23 cellular contexts compared by ENCODE assay signal in genomic region chr17:57251211-57251787, GRCh38. TPM values are rescaled to one million over a fixed set of nuclear protein-coding genes. Genes with fewer than 3 reads are reported as not detected.
DNase-seq lines count a peak whose midpoint lies in the region; ATAC-seq, FAIRE-seq and TF ChIP-seq lines count a peak whose summit lies in the region.
"Had no signal": no experiment of that assay in that cellular context is flagged by ENCODE, and none has a peak within 500 bp of the region (broad histone marks: within the 10 kb centered on the region; RNA-seq: fewer than 3 reads in every experiment).

No MANE protein-coding gene starts in this region.

- TF ChIP-seq EP300 in A549 (IDR thresholded peaks at IDR 0.05) (no peak), K562 (IDR thresholded peaks at IDR 0.05; ENCODE audit: low read length) (no peak)

- H3K9ac ChIP-seq in HCT116 (ENCODE audit: low read length) (no peak overlapping the region), K562 (ENCODE audit: insufficient read depth in 1 of 2, low read depth in 2 of 2, low read length in 2 of 2) (no peak overlapping the region)
- H3K9ac ChIP-seq: BLaER1 treated with 17β-estradiol and CSF1 and Interleukin-3, amounts not matched to agents 10 nM and 100 nM had no signal

- H2AFZ ChIP-seq in HCT116 (ENCODE audit: low read depth, low read length, poor library complexity, severe bottlenecking) = no peak overlapping the region
- no peak overlapping the region for H2AFZ ChIP-seq in K562 (ENCODE audit: low read depth, low read length)

- no peak overlapping the region for H3K27ac ChIP-seq in A549
- H3K27ac ChIP-seq in HCT116 (ENCODE audit: low read depth, low read length) = no peak overlapping the region
- H3K27ac ChIP-seq in K562 (ENCODE audit: extremely low read depth, low read depth, low read length) = no peak overlapping the region
- H3K27ac ChIP-seq: BLaER1 treated with 17β-estradiol and CSF1 and Interleukin-3, amounts not matched to agents 10 nM and 100 nM; C4-2B had no signal

- H3K4me3 Mint-ChIP-seq in activated T-cell treated with anti-CD3 and anti-CD28 coated beads, Interleukin-2, amount 50 U/mL, for 72 hours = no peak overlapping the region
- H3K4me3 Mint-ChIP-seq in activated T-cell treated with anti-CD3 and anti-CD28 coated beads, Interleukin-2, amount 50 U/mL, for 24 hours = no peak overlapping the region
- H3K4me3 Mint-ChIP-seq: B cell; CD4-positive, alpha-beta T cell; CD8-positive, alpha-beta T cell had no signal

- H3K36me3 ChIP-seq in HCT116 (ENCODE audit: control insufficient read depth in 1 of 2, insufficient read depth in 2 of 2, low read length in 2 of 2) (no peaks in the 10 kb centered on the region), K562 (ENCODE audit: control insufficient read depth, insufficient read depth, low read length) (no peaks in the 10 kb centered on the region)
- H3K36me3 ChIP-seq: BLaER1 treated with 17β-estradiol and CSF1 and Interleukin-3, amounts not matched to agents 10 nM and 100 nM had no signal

- RAD21 ChIA-PET in HCT116 (lab: Charles Lee; ENCODE audit: low non-redundant PET in 1 of 2, low total read pairs in 2 of 2, uncharacterized antibody in 2 of 2, unreplicated experiment in 2 of 2) = no interaction called here

- CTCF ChIA-PET in A549 (lab: Yijun Ruan, JAX) (interaction anchor here (0.8 to 4.8 kb wide), 3 partner anchors 8 to 477 kb away, joined by 3 to 61 read pairs (median 4); no protein-coding TSS in a partner anchor), HCT116 (lab: Charles Lee) (interaction anchor here (4.2 kb wide), 1 partner anchor 8 kb away, joined by 43 read pairs; no protein-coding TSS in a partner anchor), K562 (lab: Yijun Ruan, JAX; ENCODE audit: low intra/inter-chr PET ratio) (no interaction called here)

- TF ChIP-seq POLR2A in A549 (IDR thresholded peaks at IDR 0.05; ENCODE audit: low read length) (no peak), HCT116 (IDR thresholded peaks at IDR 0.05; ENCODE audit: borderline replicate concordance, extremely low read depth, insufficient read depth, insufficient read length) (no peak), K562 (conservative IDR thresholded peaks at IDR 0.05) (no peak)

- H3K27ac Mint-ChIP-seq in activated T-cell treated with anti-CD3 and anti-CD28 coated beads, Interleukin-2, amount 50 U/mL, for 72 hours = peak overlapping the region; percentile 22
- H3K27ac Mint-ChIP-seq in activated T-cell treated with anti-CD3 and anti-CD28 coated beads, Interleukin-2, amount 50 U/mL, for 24 hours = no peak overlapping the region
- H3K27ac Mint-ChIP-seq: B cell; CD4-positive, alpha-beta T cell; CD8-positive, alpha-beta T cell had no signal

- DNase-seq in activated T-cell treated with anti-CD3 and anti-CD28 coated beads, Interleukin-2, amount 50 U/mL, for 72 hours = no peak
- no peak for DNase-seq in activated T-cell treated with anti-CD3 and anti-CD28 coated beads, Interleukin-2, amount 50 U/mL, for 24 hours
- DNase-seq in A549 (ENCODE audit: low read depth in 1 of 2, low spot score in 1 of 2) (no peak), HCT116 (ENCODE audit: low read depth, low spot score) (no peak), K562 (ENCODE audit: extremely low read depth in 1 of 4, low spot score in 3 of 4) (no peak), NCI-H187 treated with DMSO at 0.1 percent for 48 hours (lab: John Stamatoyannopoulos, UW) (no peak)
- no peak for DNase-seq in activated CD8-positive, alpha-beta memory T cell treated with anti-CD3 and anti-CD28 coated beads, Interleukin-2, amount 50 U/mL, for 48 hours
- DNase-seq: 8988T; AML-193; Caco-2; Calu3; CD4-positive, alpha-beta T cell; CD8-positive, alpha-beta T cell; DMS79 treated with DMSO at 0.1 percent for 48 hours; GF-D8 had no signal

- WGBS in A549 (ENCODE audit: missing lambda C conversion rate) = 70% methylated on average over 1 of the region's 1 CpG
- WGBS in K562 (ENCODE audit: insufficient coverage, low coverage, missing lambda C conversion rate) = 46% methylated on average over 1 of the region's 1 CpG

- peaks cover 7% of the 10 kb centered on the region for H3K4me1 Mint-ChIP-seq in activated T-cell treated with anti-CD3 and anti-CD28 coated beads, Interleukin-2, amount 50 U/mL, for 72 hours (ENCODE audit: low read depth)
- H3K4me1 Mint-ChIP-seq in activated T-cell treated with anti-CD3 and anti-CD28 coated beads, Interleukin-2, amount 50 U/mL, for 24 hours (ENCODE audit: low read depth) = peaks cover 15% of the 10 kb centered on the region

- no peaks in the 10 kb centered on the region for H3K27me3 Mint-ChIP-seq in activated T-cell treated with anti-CD3 and anti-CD28 coated beads, Interleukin-2, amount 50 U/mL, for 72 hours (ENCODE audit: low read depth)
- H3K27me3 Mint-ChIP-seq in activated T-cell treated with anti-CD3 and anti-CD28 coated beads, Interleukin-2, amount 50 U/mL, for 24 hours = no peaks in the 10 kb centered on the region
- H3K27me3 Mint-ChIP-seq: B cell; CD4-positive, alpha-beta T cell had no signal

- no peaks in the 10 kb centered on the region for H3K9me1 ChIP-seq in K562 (ENCODE audit: control insufficient read depth, insufficient read depth, low read length)

- TF ChIP-seq RAD21 in A549 (conservative IDR thresholded peaks at IDR 0.05 in 1 of 2, IDR thresholded peaks at IDR 0.05 in 1 of 2) = no peak
- TF ChIP-seq RAD21 in HCT116 (IDR thresholded peaks at IDR 0.05; ENCODE audit: low read depth) = no peak
- no peak for TF ChIP-seq RAD21 in K562 (CRISPR knock-in tag; conservative IDR thresholded peaks at IDR 0.05 in 1 of 2, IDR thresholded peaks at IDR 0.05 in 1 of 2)

- no peak overlapping the region for H3K4me2 ChIP-seq in A549
- no peak overlapping the region for H3K4me2 ChIP-seq in HCT116 (ENCODE audit: low read length)
- no peak overlapping the region for H3K4me2 ChIP-seq in K562 (ENCODE audit: insufficient read depth, low read length)
- H3K4me2 ChIP-seq: BLaER1 treated with 17β-estradiol and CSF1 and Interleukin-3, amounts not matched to agents 10 nM and 100 nM had no signal

- POLR2A ChIA-PET in A549 (lab: Yijun Ruan, JAX) = no interaction called here
- POLR2A ChIA-PET in HCT116 (lab: Charles Lee) = no interaction called here
- POLR2A ChIA-PET in K562 (lab: Yijun Ruan, JAX) = interaction anchor here (1.0 kb wide), 1 partner anchor 9 kb away, joined by 3 read pairs; no protein-coding TSS in a partner anchor

- H3K9me3 ChIP-seq in A549 (peaks cover 20% of the 10 kb centered on the region; the same call in 2 of the 3 replicates), HCT116 (ENCODE audit: control insufficient read depth in 1 of 2, insufficient read depth in 1 of 2, low read depth in 1 of 2, low read length in 2 of 2) (peaks cover 3 to 7% of the 10 kb centered on the region in 2 experiments; a peak in 2 of 4 replicates), K562 (replicated peaks; ENCODE audit: control insufficient read depth, insufficient read depth, low read depth, low read length) (no peaks in the 10 kb centered on the region; the same call in 1 of the 2 replicates)

- FAIRE-seq in A549 (lab: Jason Lieb, UNC) = peak; percentile 43
- no peak for FAIRE-seq in K562 (lab: Jason Lieb, UNC)
- FAIRE-seq: A204.1, D721Med, G401.6, GM12891, GM19239 had no signal

- TF ChIP-seq CTCF in A549 (IDR thresholded peaks at IDR 0.05) = no peak
- no peak for TF ChIP-seq CTCF in HCT116 (IDR thresholded peaks at IDR 0.05 in 2 of 3, conservative IDR thresholded peaks at IDR 0.05 in 1 of 3; ENCODE audit: borderline replicate concordance in 1 of 3, insufficient read depth in 1 of 3, low read depth in 2 of 3, low read length in 2 of 3)
- TF ChIP-seq CTCF in K562 (IDR thresholded peaks at IDR 0.05 in 2 of 3, conservative IDR thresholded peaks at IDR 0.05 in 1 of 3; ENCODE audit: insufficient read depth in 2 of 3, low read depth in 1 of 3, low read length in 3 of 3) = no peak

- H3K79me2 ChIP-seq in HCT116 (ENCODE audit: insufficient read depth, low read length) (no peaks in the 10 kb centered on the region), K562 (ENCODE audit: control insufficient read depth, insufficient read depth, low read length) (no peaks in the 10 kb centered on the region)

- in situ Hi-C loops in K562 (cut with MboI) = no loop called here

- no peaks in the 10 kb centered on the region for H4K20me1 ChIP-seq in HCT116 (ENCODE audit: insufficient read depth)
- H4K20me1 ChIP-seq in K562 (replicated peaks; ENCODE audit: control insufficient read depth, insufficient read depth, low read length) = no peaks in the 10 kb centered on the region
- H4K20me1 ChIP-seq: BLaER1 treated with 17β-estradiol and CSF1 and Interleukin-3, amounts not matched to agents 10 nM and 100 nM had no signal

- intact Hi-C loops in HCT116 (cut with micrococcal nuclease) (loop anchor here (5.0 kb wide), 1 partner anchor 171 kb away; no protein-coding TSS in a partner anchor), K562 (cut with micrococcal nuclease) (no loop called here)

- H3K9me2 ChIP-seq in HCT116 (ENCODE audit: insufficient read depth) = no peaks in the 10 kb centered on the region

- no peak for ATAC-seq in activated T-cell treated with anti-CD3 and anti-CD28 coated beads, Interleukin-2, amount 50 U/mL, for 72 hours (replicated peaks in 1 of 2)
- ATAC-seq in A549 = no peak
- ATAC-seq in HCT116 = no peak
- no peak for ATAC-seq in K562
- ATAC-seq: CD8-positive, alpha-beta T cell had no signal

- H3K9me3 Mint-ChIP-seq in activated T-cell treated with anti-CD3 and anti-CD28 coated beads, Interleukin-2, amount 50 U/mL, for 72 hours = peaks cover 4% of the 10 kb centered on the region in 2 donors
- H3K9me3 Mint-ChIP-seq in activated T-cell treated with anti-CD3 and anti-CD28 coated beads, Interleukin-2, amount 50 U/mL, for 24 hours = peaks cover 8% of the 10 kb centered on the region

- peaks cover 5 to 10% of the 10 kb centered on the region in 2 donors for H3K36me3 Mint-ChIP-seq in activated T-cell treated with anti-CD3 and anti-CD28 coated beads, Interleukin-2, amount 50 U/mL, for 72 hours (ENCODE audit: insufficient read depth in 2 of 2)
- H3K36me3 Mint-ChIP-seq in activated T-cell treated with anti-CD3 and anti-CD28 coated beads, Interleukin-2, amount 50 U/mL, for 24 hours (ENCODE audit: low read depth) = peaks cover 2% of the 10 kb centered on the region

- BruUV-seq in HCT116 (replicated peaks; lab: Mats Ljungman, UMichigan) = no TSS peak
- BruUV-seq in K562 (replicated peaks; lab: Mats Ljungman, UMichigan) = no TSS peak

- H3K4me3 ChIP-seq in A549 (no peak overlapping the region), HCT116 (replicated peaks in 1 of 2; ENCODE audit: low read depth in 1 of 2, low read length in 2 of 2) (no peak overlapping the region), K562 (no peak overlapping the region)
- H3K4me3 ChIP-seq: BLaER1 treated with 17β-estradiol and CSF1 and Interleukin-3, amounts not matched to agents 10 nM and 100 nM had no signal

- peaks cover 5% of the 10 kb centered on the region; the same call in 2 of the 3 replicates for H3K4me1 ChIP-seq in A549
- H3K4me1 ChIP-seq in HCT116 (ENCODE audit: control insufficient read depth in 1 of 2, insufficient read depth in 2 of 2, low read length in 2 of 2) = peaks cover 0 to 10% of the 10 kb centered on the region in 2 experiments; a peak in 2 of 4 replicates
- H3K4me1 ChIP-seq in K562 (replicated peaks in 1 of 2; ENCODE audit: control insufficient read depth in 2 of 2, insufficient read depth in 2 of 2, low read length in 2 of 2) = peaks cover 4% of the 10 kb centered on the region in 2 experiments; a peak in 3 of 5 replicates

- H3K27me3 ChIP-seq in HCT116 (ENCODE audit: insufficient read depth, low read length) = no peaks in the 10 kb centered on the region
- no peaks in the 10 kb centered on the region for H3K27me3 ChIP-seq in K562 (ENCODE audit: control insufficient read depth in 2 of 2, insufficient read depth in 2 of 2, low read length in 2 of 2)
- H3K27me3 ChIP-seq: BLaER1 treated with 17β-estradiol and CSF1 and Interleukin-3, amounts not matched to agents 10 nM and 100 nM had no signal

RNA-seq across cellular contexts. Expression of gene MSI2, which starts 5.0 kb away (rescaled TPM):
- total RNA-seq in activated T-cell treated with anti-CD3 and anti-CD28 coated beads, Interleukin-2, amount 50 U/mL, for 72 hours = 100 to 1,000 TPM; 112 to 119 TPM
- 44.4 and 47.5 TPM in 2 replicates for polyA plus RNA-seq in A549 (2011; rRNA removed)
- polyA plus RNA-seq in A549 (2012; cell fraction: cytosol; rRNA removed) = 28.1 and 30.1 TPM in 2 replicates
- 24.4 and 31.1 TPM in 2 replicates for polyA plus RNA-seq in A549 (2012; cell fraction: nucleus; rRNA removed)
- polyA plus RNA-seq in A549 (2017; fragmentation: RNase III; extraction: RNeasy Plus Mini Kit Qiagen cat#74134 plus additional on column Dnase treatment) = 40.9 to 45.4 TPM (median 43.6 TPM) in 3 replicates
- polyA minus RNA-seq in A549 (2011; rRNA and poly(A)+ RNA removed) = 66.7 and 75.6 TPM in 2 replicates
- 137 TPM for total RNA-seq in HCT116 (2021; ENCODE audit: unreplicated experiment)
- polyA plus RNA-seq in HCT116 (2012) = 36.6 and 46.1 TPM in 2 replicates
- 290 and 357 TPM in 2 replicates for total RNA-seq in K562 (2011; cell fraction: chromatin; rRNA removed; ENCODE audit: low replicate concordance)
- 109 and 121 TPM in 2 replicates for total RNA-seq in K562 (2011; cell fraction: nucleolus; rRNA removed)
- total RNA-seq in K562 (2011; cell fraction: nucleoplasm; rRNA removed) = 200 and 269 TPM in 2 replicates
- 29.7 and 51.4 TPM in 2 replicates for total RNA-seq in K562 (2014; rRNA removed)
- 42.4 and 50.3 TPM in 2 replicates for total RNA-seq in K562 (2014; rRNA removed; fragmentation: Illumina TruSeq; extraction: Trizol)
- 45.2 and 50.9 TPM in 2 replicates for total RNA-seq in K562 (2015; rRNA removed; fragmentation: Illumina TruSeq; extraction: Trizol)
- 60.4 and 61.8 TPM in 2 replicates for total RNA-seq in K562 (2021)
- polyA plus RNA-seq in K562 (2011; rRNA removed) = 36.8 and 48.9 TPM in 2 replicates
- polyA plus RNA-seq in K562 (2011; cell fraction: cytosol; rRNA removed) = 25.6 and 43.5 TPM in 2 replicates
- 61.4 and 77.7 TPM in 2 replicates for polyA plus RNA-seq in K562 (2011; cell fraction: nucleus; rRNA removed)
- 37.7 and 43.6 TPM in 2 replicates for polyA plus RNA-seq in K562 (2012)
- polyA plus RNA-seq in K562 (2014; fragmentation: Illumina TruSeq; extraction: Trizol) = 56.3 and 66.6 TPM in 2 replicates
- 1 to 10 TPM; 4.6 to 5.3 TPM for polyA plus RNA-seq in K562 (2014; fragmentation: Nextera tagmentation; extraction: Ambion mirVana)
- polyA plus RNA-seq in K562 (2014; rRNA removed) = 30.5 and 35.5 TPM in 2 replicates
- polyA minus RNA-seq in K562 (2011; rRNA and poly(A)+ RNA removed) = 72.6 and 78.9 TPM in 2 replicates
- polyA minus RNA-seq in K562 (2011; cell fraction: cytosol; rRNA and poly(A)+ RNA removed) = 32.4 and 39.6 TPM in 2 replicates
- polyA minus RNA-seq in K562 (2011; cell fraction: nucleus; rRNA and poly(A)+ RNA removed) = 38.9 and 58.1 TPM in 2 replicates
